16 cellular contexts compared by ENCODE assay signal in the genomic region with DNA sequence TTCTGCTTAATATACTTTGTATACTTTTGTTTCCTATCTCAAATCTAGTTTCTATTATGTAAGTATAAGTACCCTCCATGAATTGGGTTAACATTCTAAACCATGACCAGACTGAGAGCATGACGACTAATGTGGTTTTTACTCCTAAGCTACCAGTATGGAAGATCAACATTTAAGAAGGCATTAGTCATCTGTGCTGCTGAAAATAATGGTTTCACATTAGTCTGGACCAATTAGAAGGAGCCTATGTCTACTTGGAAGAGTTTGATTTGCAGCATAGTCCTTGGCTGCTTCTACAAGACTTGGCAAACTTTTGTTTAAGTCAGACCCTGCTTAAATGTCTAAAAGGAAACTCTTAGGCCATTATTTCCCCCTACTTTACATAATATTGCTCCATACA.
A peak's percentile ranks its signal among the peaks of the same experiment; 100 is the strongest.
DNase-seq lines count a peak whose midpoint lies in the region; ATAC-seq lines count a peak whose summit lies in the region.
"Had no signal": no experiment of that assay in that cellular context is flagged by ENCODE, and none has a peak within 500 bp of the region (broad histone marks: within the 10 kb centered on the region; RNA-seq: fewer than 3 reads in every experiment).

No MANE protein-coding gene starts in this region.

- intact Hi-C loops in posterior vena cava (cut with DNase I) = no loop called here

- DNase-seq in Daoy (ENCODE audit: low read depth) = peak; percentile 57
- peak; percentile 80 for DNase-seq in amniotic epithelial cell (ENCODE audit: low read depth)
- peak; percentile 57 for DNase-seq in glomerular visceral epithelial cell (ENCODE audit: extremely low spot score)
- no peak for DNase-seq in cerebellum (ENCODE audit: low spot score)
- no peak for DNase-seq in NCI-H345 (lab: John Stamatoyannopoulos, UW)
- DNase-seq in posterior vena cava (ENCODE audit: low spot score) = no peak
- DNase-seq: activated naive CD4-positive, alpha-beta T cell treated with Interleukin-2 at 50 U/mL for 16 hours; DMS 273 treated with DMSO at 0.1 percent for 48 hours; effector CD4-positive, alpha-beta T cell; immature natural killer cell; NCI-H2029; NCI-H526 treated with DMSO at 0.1 percent for 48 hours; upper lobe of left lung; WERI-Rb-1 had no signal

- ATAC-seq in HG02973 (IDR thresholded peaks at IDR 0.05; ENCODE audit: unreplicated experiment) (peak; percentile 76), GM18498 (IDR thresholded peaks at IDR 0.05; ENCODE audit: unreplicated experiment) (no peak)

Comparison
In these comparisons a context has a peak if more than half of its experiments do, and no peak if none do; other contexts are left out.
1. DNase-seq: peak in Daoy (single experiment), amniotic epithelial cell (single experiment) and glomerular visceral epithelial cell (single experiment); none in cerebellum (single experiment), NCI-H345 (single experiment) and posterior vena cava (single experiment).